In genomic region chr22:41562461-41562860, GRCh38 we compare ENCODE assay signal across 1 cellular context.
TF ChIP-seq lines count a peak whose summit lies in the region.

No MANE protein-coding gene starts in this region.

TF ChIP-seq in GM23338, 12 proteins besides CTCF, POLR2A, EP300 and RAD21:
- TF ChIP-seq, protein P1, sequence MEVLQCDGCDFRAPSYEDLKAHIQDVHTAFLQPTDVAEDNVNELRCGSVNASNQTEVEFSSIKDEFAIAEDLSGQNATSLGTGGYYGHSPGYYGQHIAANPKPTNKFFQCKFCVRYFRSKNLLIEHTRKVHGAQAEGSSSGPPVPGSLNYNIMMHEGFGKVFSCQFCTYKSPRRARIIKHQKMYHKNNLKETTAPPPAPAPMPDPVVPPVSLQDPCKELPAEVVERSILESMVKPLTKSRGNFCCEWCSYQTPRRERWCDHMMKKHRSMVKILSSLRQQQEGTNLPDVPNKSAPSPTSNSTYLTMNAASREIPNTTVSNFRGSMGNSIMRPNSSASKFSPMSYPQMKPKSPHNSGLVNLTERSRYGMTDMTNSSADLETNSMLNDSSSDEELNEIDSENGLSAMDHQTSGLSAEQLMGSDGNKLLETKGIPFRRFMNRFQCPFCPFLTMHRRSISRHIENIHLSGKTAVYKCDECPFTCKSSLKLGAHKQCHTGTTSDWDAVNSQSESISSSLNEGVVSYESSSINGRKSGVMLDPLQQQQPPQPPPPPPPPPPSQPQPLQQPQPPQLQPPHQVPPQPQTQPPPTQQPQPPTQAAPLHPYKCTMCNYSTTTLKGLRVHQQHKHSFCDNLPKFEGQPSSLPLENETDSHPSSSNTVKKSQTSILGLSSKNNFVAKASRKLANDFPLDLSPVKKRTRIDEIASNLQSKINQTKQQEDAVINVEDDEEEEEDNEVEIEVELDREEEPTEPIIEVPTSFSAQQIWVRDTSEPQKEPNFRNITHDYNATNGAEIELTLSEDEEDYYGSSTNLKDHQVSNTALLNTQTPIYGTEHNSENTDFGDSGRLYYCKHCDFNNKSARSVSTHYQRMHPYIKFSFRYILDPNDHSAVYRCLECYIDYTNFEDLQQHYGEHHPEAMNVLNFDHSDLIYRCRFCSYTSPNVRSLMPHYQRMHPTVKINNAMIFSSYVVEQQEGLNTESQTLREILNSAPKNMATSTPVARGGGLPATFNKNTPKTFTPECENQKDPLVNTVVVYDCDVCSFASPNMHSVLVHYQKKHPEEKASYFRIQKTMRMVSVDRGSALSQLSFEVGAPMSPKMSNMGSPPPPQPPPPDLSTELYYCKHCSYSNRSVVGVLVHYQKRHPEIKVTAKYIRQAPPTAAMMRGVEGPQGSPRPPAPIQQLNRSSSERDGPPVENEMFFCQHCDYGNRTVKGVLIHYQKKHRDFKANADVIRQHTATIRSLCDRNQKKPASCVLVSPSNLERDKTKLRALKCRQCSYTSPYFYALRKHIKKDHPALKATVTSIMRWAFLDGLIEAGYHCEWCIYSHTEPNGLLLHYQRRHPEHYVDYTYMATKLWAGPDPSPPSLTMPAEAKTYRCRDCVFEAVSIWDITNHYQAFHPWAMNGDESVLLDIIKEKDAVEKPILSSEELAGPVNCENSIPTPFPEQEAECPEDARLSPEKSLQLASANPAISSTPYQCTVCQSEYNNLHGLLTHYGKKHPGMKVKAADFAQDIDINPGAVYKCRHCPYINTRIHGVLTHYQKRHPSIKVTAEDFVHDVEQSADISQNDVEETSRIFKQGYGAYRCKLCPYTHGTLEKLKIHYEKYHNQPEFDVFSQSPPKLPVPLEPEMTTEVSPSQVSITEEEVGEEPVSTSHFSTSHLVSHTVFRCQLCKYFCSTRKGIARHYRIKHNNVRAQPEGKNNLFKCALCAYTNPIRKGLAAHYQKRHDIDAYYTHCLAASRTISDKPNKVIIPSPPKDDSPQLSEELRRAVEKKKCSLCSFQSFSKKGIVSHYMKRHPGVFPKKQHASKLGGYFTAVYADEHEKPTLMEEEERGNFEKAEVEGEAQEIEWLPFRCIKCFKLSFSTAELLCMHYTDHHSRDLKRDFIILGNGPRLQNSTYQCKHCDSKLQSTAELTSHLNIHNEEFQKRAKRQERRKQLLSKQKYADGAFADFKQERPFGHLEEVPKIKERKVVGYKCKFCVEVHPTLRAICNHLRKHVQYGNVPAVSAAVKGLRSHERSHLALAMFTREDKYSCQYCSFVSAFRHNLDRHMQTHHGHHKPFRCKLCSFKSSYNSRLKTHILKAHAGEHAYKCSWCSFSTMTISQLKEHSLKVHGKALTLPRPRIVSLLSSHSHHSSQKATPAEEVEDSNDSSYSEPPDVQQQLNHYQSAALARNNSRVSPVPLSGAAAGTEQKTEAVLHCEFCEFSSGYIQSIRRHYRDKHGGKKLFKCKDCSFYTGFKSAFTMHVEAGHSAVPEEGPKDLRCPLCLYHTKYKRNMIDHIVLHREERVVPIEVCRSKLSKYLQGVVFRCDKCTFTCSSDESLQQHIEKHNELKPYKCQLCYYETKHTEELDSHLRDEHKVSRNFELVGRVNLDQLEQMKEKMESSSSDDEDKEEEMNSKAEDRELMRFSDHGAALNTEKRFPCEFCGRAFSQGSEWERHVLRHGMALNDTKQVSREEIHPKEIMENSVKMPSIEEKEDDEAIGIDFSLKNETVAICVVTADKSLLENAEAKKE (CRISPR knock-in tag; IDR thresholded peaks at IDR 0.05), result no peak
- TF ChIP-seq STAT1 (IDR thresholded peaks at IDR 0.05; ENCODE audit: unreplicated experiment) (no peak), ZNF114 (CRISPR knock-in tag; IDR thresholded peaks at IDR 0.05) (no peak), EZH2phosphoT487 (IDR thresholded peaks at IDR 0.05; ENCODE audit: unreplicated experiment) (no peak), POLR2AphosphoS5 (IDR thresholded peaks at IDR 0.05; ENCODE audit: low read depth) (no peak), NANOG (IDR thresholded peaks at IDR 0.05; ENCODE audit: borderline replicate concordance) (no peak), JUNB (IDR thresholded peaks at IDR 0.05; ENCODE audit: unreplicated experiment) (no peak), ZNF331 (CRISPR knock-in tag; IDR thresholded peaks at IDR 0.05; ENCODE audit: low read depth) (no peak), EZH2 (IDR thresholded peaks at IDR 0.05; ENCODE audit: low read depth, unreplicated experiment) (no peak), CREB1 (CRISPR knock-in tag; IDR thresholded peaks at IDR 0.05; ENCODE audit: low read depth) (no peak)
- TF ChIP-seq, protein P2, sequence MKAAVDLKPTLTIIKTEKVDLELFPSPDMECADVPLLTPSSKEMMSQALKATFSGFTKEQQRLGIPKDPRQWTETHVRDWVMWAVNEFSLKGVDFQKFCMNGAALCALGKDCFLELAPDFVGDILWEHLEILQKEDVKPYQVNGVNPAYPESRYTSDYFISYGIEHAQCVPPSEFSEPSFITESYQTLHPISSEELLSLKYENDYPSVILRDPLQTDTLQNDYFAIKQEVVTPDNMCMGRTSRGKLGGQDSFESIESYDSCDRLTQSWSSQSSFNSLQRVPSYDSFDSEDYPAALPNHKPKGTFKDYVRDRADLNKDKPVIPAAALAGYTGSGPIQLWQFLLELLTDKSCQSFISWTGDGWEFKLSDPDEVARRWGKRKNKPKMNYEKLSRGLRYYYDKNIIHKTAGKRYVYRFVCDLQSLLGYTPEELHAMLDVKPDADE (IDR thresholded peaks at IDR 0.05), result no peak
- TF ChIP-seq, protein P3, sequence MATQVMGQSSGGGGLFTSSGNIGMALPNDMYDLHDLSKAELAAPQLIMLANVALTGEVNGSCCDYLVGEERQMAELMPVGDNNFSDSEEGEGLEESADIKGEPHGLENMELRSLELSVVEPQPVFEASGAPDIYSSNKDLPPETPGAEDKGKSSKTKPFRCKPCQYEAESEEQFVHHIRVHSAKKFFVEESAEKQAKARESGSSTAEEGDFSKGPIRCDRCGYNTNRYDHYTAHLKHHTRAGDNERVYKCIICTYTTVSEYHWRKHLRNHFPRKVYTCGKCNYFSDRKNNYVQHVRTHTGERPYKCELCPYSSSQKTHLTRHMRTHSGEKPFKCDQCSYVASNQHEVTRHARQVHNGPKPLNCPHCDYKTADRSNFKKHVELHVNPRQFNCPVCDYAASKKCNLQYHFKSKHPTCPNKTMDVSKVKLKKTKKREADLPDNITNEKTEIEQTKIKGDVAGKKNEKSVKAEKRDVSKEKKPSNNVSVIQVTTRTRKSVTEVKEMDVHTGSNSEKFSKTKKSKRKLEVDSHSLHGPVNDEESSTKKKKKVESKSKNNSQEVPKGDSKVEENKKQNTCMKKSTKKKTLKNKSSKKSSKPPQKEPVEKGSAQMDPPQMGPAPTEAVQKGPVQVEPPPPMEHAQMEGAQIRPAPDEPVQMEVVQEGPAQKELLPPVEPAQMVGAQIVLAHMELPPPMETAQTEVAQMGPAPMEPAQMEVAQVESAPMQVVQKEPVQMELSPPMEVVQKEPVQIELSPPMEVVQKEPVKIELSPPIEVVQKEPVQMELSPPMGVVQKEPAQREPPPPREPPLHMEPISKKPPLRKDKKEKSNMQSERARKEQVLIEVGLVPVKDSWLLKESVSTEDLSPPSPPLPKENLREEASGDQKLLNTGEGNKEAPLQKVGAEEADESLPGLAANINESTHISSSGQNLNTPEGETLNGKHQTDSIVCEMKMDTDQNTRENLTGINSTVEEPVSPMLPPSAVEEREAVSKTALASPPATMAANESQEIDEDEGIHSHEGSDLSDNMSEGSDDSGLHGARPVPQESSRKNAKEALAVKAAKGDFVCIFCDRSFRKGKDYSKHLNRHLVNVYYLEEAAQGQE (IDR thresholded peaks at IDR 0.05; ENCODE audit: unreplicated experiment), result no peak
